ENCODE assay signal across 11 cellular contexts in genomic region chr1:9316080-9316444, GRCh38. TPM values are rescaled to one million over a fixed set of nuclear protein-coding genes. Genes with fewer than 3 reads are reported as not detected.
DNase-seq lines count a peak whose midpoint lies in the region; ATAC-seq, FAIRE-seq and TF ChIP-seq lines count a peak whose summit lies in the region.
"Had no signal": no experiment of that assay in that cellular context is flagged by ENCODE, and none has a peak within 500 bp of the region (broad histone marks: within the 10 kb centered on the region; RNA-seq: fewer than 3 reads in every experiment).

No MANE protein-coding gene starts in this region.

- TF ChIP-seq CTCF in H1 (IDR thresholded peaks at IDR 0.05; ENCODE audit: control extremely low read depth in 1 of 3, insufficient read depth in 1 of 3, low read depth in 1 of 3, low read length in 3 of 3): no peak

- no peak overlapping the region for H3K14ac ChIP-seq in H1 (ENCODE audit: insufficient read length)

- H2BK5ac ChIP-seq in H1 (ENCODE audit: low read depth, low read length): no peak overlapping the region

- H3K27me3 ChIP-seq in H1 (replicated peaks in 1 of 4; ENCODE audit: control insufficient read depth in 3 of 4, extremely low read depth in 1 of 4, insufficient read depth in 3 of 4, low read length in 3 of 4): peaks cover 0 to 2% (median 0%) of the 10 kb centered on the region in 4 experiments; a peak in 1 of 7 replicates
- H3K27me3 ChIP-seq: heart left ventricle, pancreas had no signal

- peaks cover 25% of the 10 kb centered on the region for H3K4me1 Mint-ChIP-seq in T-helper 17 cell

- H3K23me2 ChIP-seq in H1 (ENCODE audit: low read depth, low read length): no peaks in the 10 kb centered on the region

- TF ChIP-seq RAD21 in H1 (IDR thresholded peaks at IDR 0.05 in 1 of 2, conservative IDR thresholded peaks at IDR 0.05 in 1 of 2; ENCODE audit: low read depth in 2 of 2, low read length in 2 of 2): no peak

- POLR2A ChIA-PET in H1 (lab: Charles Lee; ENCODE audit: partially characterized antibody): no interaction called here

- H2BK15ac ChIP-seq in H1 (ENCODE audit: low read length): 0 out of 2 replicates have a peak overlapping the region, but pooled peaks have one; percentile 16

- H3K27ac Mint-ChIP-seq in T-helper 17 cell: peak overlapping the region; percentile 83

- H3K9me3 ChIP-seq in T-helper 17 cell (ENCODE audit: control insufficient read depth, low read length, poor library complexity, severe bottlenecking) (no peaks in the 10 kb centered on the region), H1 (ENCODE audit: insufficient read depth in 2 of 2, low read depth in 1 of 2, low read length in 1 of 2) (no peaks in the 10 kb centered on the region)
- H3K9me3 ChIP-seq: heart left ventricle, pancreas had no signal

- CTCF ChIA-PET in H1 (lab: Charles Lee; ENCODE audit: partially characterized antibody): no interaction called here

- no peak for FAIRE-seq in H1 (lab: Jason Lieb, UNC)
- FAIRE-seq: pancreas had no signal

- H4K20me1 ChIP-seq in H1 (replicated peaks in 1 of 2; ENCODE audit: control insufficient read depth in 1 of 2, insufficient read depth in 2 of 2, low read length in 2 of 2): peaks cover 0 to 2% of the 10 kb centered on the region in 2 experiments

- H3K9ac ChIP-seq in H1 (replicated peaks in 1 of 4; ENCODE audit: extremely low read depth in 1 of 4, low read depth in 3 of 4, low read length in 3 of 4): no peak overlapping the region

- H3K4me3 Mint-ChIP-seq in T-helper 17 cell: peak overlapping the region; percentile 69

- H3K79me1 ChIP-seq in H1 (ENCODE audit: low read depth, low read length): peaks cover 3% of the 10 kb centered on the region; the same call in 1 of the 2 replicates

- H3K23ac ChIP-seq in H1 (ENCODE audit: insufficient read length): no peak overlapping the region

- DNase-seq in H4 (ENCODE audit: low spot score) (peak; percentile 53), T-helper 17 cell (no peak), H1 (ENCODE audit: low read depth in 1 of 2, low spot score in 2 of 2) (no peak), SKM-1 treated with dmso at 0.1 percent for 144 hours (lab: John Stamatoyannopoulos, UW; ENCODE audit: unreplicated experiment) (no peak), MV-4-11 (lab: John Stamatoyannopoulos, UW) (no peak)
- peak; percentile 48 for DNase-seq in stimulated activated CD4-positive, alpha-beta T cell treated with anti-CD3 and anti-CD28 coated beads, Interleukin-4, amount 100 ng/mL, for 1 hour
- DNase-seq: NCI-H2171 treated with DMSO at 0.1 percent for 48 hours had no signal

- 0 out of 2 replicates have a peak overlapping the region, but pooled peaks have one; percentile 39 for H2AK5ac ChIP-seq in H1 (ENCODE audit: low read depth, low read length)

- TF ChIP-seq POLR2A in H1 (IDR thresholded peaks at IDR 0.05; ENCODE audit: control extremely low read depth in 1 of 2, low read depth in 2 of 2, low read length in 2 of 2): no peak

- H3K36me3 ChIP-seq in H1 (ENCODE audit: control insufficient read depth in 2 of 4, insufficient read depth in 4 of 4, low read length in 3 of 4): no peaks in the 10 kb centered on the region

- no peak overlapping the region for H3K18ac ChIP-seq in H1 (ENCODE audit: extremely low read depth, low read length)

- H2BK12ac ChIP-seq in H1 (ENCODE audit: low read depth, low read length): no peak overlapping the region

- ATAC-seq in T-helper 17 cell: no peak
- no peak for ATAC-seq in GM18870 (IDR thresholded peaks at IDR 0.05; ENCODE audit: unreplicated experiment)
- no peak for ATAC-seq in GM21423 (IDR thresholded peaks at IDR 0.05; ENCODE audit: unreplicated experiment)
- ATAC-seq: heart left ventricle had no signal

- peaks cover 8 to 31% (median 23%) of the 10 kb centered on the region in 4 experiments for H3K4me1 ChIP-seq in H1 (replicated peaks in 1 of 4; ENCODE audit: control insufficient read depth in 3 of 4, insufficient read depth in 4 of 4, low read length in 3 of 4)
- H3K4me1 ChIP-seq: pancreas had no signal

- H2BK120ac ChIP-seq in H1 (replicated peaks; ENCODE audit: low read depth, low read length): no peak overlapping the region

- no peaks in the 10 kb centered on the region for H3K79me2 ChIP-seq in H1 (ENCODE audit: control insufficient read depth in 1 of 2, insufficient read depth in 2 of 2, low read length in 2 of 2)

- no peak overlapping the region for H2AFZ ChIP-seq in H1 (ENCODE audit: low read length)

- no peak overlapping the region for H3K4ac ChIP-seq in H1 (replicated peaks; ENCODE audit: insufficient read length, low read depth, low read length)

- no peak overlapping the region for H4K91ac ChIP-seq in H1 (replicated peaks; ENCODE audit: insufficient read length, low read length)

- no peak overlapping the region for H3K56ac ChIP-seq in H1 (replicated peaks; ENCODE audit: insufficient read length, low read depth, low read length)

- no peak overlapping the region; the same call in 1 of the 2 replicates for H4K8ac ChIP-seq in H1 (ENCODE audit: extremely low read depth, insufficient read depth, low read length)

- TF ChIP-seq EP300 in H1 (IDR thresholded peaks at IDR 0.05; ENCODE audit: borderline replicate concordance in 1 of 2, low read depth in 2 of 2, low read length in 2 of 2): no peak

- no peak overlapping the region for H3K4me2 ChIP-seq in H1 (ENCODE audit: insufficient read depth in 1 of 2, low read depth in 2 of 2, low read length in 2 of 2)

- 98% methylated on average over 5 of the region's 7 CpGs; no CpG with 5 or more reads in 1 of the 2 experiments for WGBS in H1 (ENCODE audit: extremely low coverage in 1 of 2, insufficient coverage in 1 of 2, insufficient read length in 1 of 2, insufficient replicate concordance in 2 of 2, low coverage in 1 of 2, low lambda C conversion rate in 2 of 2, missing lambda C conversion rate in 1 of 2), 2 experiments

- H3K36me3 Mint-ChIP-seq in T-helper 17 cell (ENCODE audit: low read depth): no peaks in the 10 kb centered on the region

- no peak overlapping the region for H4K5ac ChIP-seq in H1 (ENCODE audit: insufficient read length, low read depth, low read length)

- H3K27ac ChIP-seq in H1 (ENCODE audit: low read depth, low read length): no peak overlapping the region; the same call in 1 of the 2 replicates
- H3K27ac ChIP-seq: pancreas had no signal

- H3K4me3 ChIP-seq in H1 (ENCODE audit: extremely low read depth in 1 of 4, insufficient read depth in 2 of 4, low read depth in 3 of 4, low read length in 4 of 4): no peak overlapping the region
- H3K4me3 ChIP-seq: heart left ventricle, pancreas had no signal

- no peak overlapping the region for H2BK20ac ChIP-seq in H1 (ENCODE audit: low read length)

- no peaks in the 10 kb centered on the region for H3K27me3 Mint-ChIP-seq in T-helper 17 cell

TF ChIP-seq in H1, 55 proteins besides CTCF, POLR2A, EP300 and RAD21:
- TF ChIP-seq RFX5 (IDR thresholded peaks at IDR 0.05; ENCODE audit: borderline replicate concordance, low read depth, low read length): no peak
- no peak for TF ChIP-seq GTF2F1 (IDR thresholded peaks at IDR 0.05; ENCODE audit: borderline replicate concordance, low read depth, low read length)
- no peak for TF ChIP-seq CREB1 (IDR thresholded peaks at IDR 0.05)
- TF ChIP-seq EZH2 (IDR thresholded peaks at IDR 0.05; ENCODE audit: low read depth, low read length, severe bottlenecking): no peak
- TF ChIP-seq JUN (IDR thresholded peaks at IDR 0.05; ENCODE audit: low read depth, low read length): no peak
- TF ChIP-seq CTBP2 (IDR thresholded peaks at IDR 0.05; ENCODE audit: borderline replicate concordance, insufficient read depth, insufficient read length, low read length): no peak
- no peak for TF ChIP-seq BRCA1 (IDR thresholded peaks at IDR 0.05; ENCODE audit: low read depth, low read length)
- no peak for TF ChIP-seq POU5F1 (IDR thresholded peaks at IDR 0.05; ENCODE audit: low read depth, low read length)
- TF ChIP-seq JUND (IDR thresholded peaks at IDR 0.05; ENCODE audit: low read length): no peak
- no peak for TF ChIP-seq MAFK (IDR thresholded peaks at IDR 0.05; ENCODE audit: low read depth, low read length)
- TF ChIP-seq ZNF274 (IDR thresholded peaks at IDR 0.05; ENCODE audit: borderline replicate concordance, extremely low read depth, low read length): no peak
- no peak for TF ChIP-seq SP4 (IDR thresholded peaks at IDR 0.05; ENCODE audit: low read length)
- no peak for TF ChIP-seq USF2 (IDR thresholded peaks at IDR 0.05; ENCODE audit: low read length)
- no peak for TF ChIP-seq CEBPB (IDR thresholded peaks at IDR 0.05; ENCODE audit: low read depth, low read length)

RNA-seq across cellular contexts. Expression of gene SPSB1, which starts 23.4 kb away (rescaled TPM):
- total RNA-seq in H4 (2014; rRNA removed; shearing (Covaris generic)): 10.6 and 12.2 TPM in 2 replicates
- total RNA-seq in T-helper 17 cell: 1 to 10 TPM; 7.7 to 9.2 TPM
- total RNA-seq in H1 (2021; fragmentation: NEBNext Ultra II Directional; extraction: Animal tissue kit (Norgen Biotek cat#: 25700)): 4.0 and 5.3 TPM in 2 replicates
- 6.4 and 8.2 TPM in 2 replicates for polyA plus RNA-seq in H1 (2011; rRNA removed)
- polyA plus RNA-seq in H1 (2011; cell fraction: cytosol; rRNA removed): 5.0 TPM
- 5.0 TPM for polyA plus RNA-seq in H1 (2011; cell fraction: nucleus; rRNA removed)
- polyA plus RNA-seq in H1 (2012, experiment 1 of 2): 3.3 to 5.5 TPM (median 4.1 TPM) in 4 replicates
- 4.3 TPM for polyA plus RNA-seq in H1 (2012, experiment 2 of 2)
- polyA plus RNA-seq in H1 (2013, experiment 1 of 2): 2.6 TPM
- polyA plus RNA-seq in H1 (2013, experiment 2 of 2): 2.9 TPM
- 5.3 and 7.5 TPM in 2 replicates for polyA minus RNA-seq in H1 (2011; rRNA and poly(A)+ RNA removed)
- polyA minus RNA-seq in H1 (2011; cell fraction: cytosol; rRNA and poly(A)+ RNA removed): 4.0 TPM
- polyA minus RNA-seq in H1 (2011; cell fraction: nucleus; rRNA and poly(A)+ RNA removed): 2.9 TPM

Comparison
In these comparisons a context has a peak if more than half of its experiments do, and no peak if none do; other contexts are left out.
1. DNase-seq: peak in H4 (single experiment) and stimulated activated CD4-positive, alpha-beta T cell treated with anti-CD3 and anti-CD28 coated beads, Interleukin-4, amount 100 ng/mL, for 1 hour (single experiment); none in T-helper 17 cell (0 of 3), H1 (0 of 2), SKM-1 treated with dmso at 0.1 percent for 144 hours (single experiment) and MV-4-11 (single experiment).